7 cellular contexts compared by ENCODE assay signal in genomic region chr12:88707800-88708199, GRCh38.
"Had no signal": no experiment of that assay in that cellular context is flagged by ENCODE, and none has a peak within 500 bp of the region (broad histone marks: within the 10 kb centered on the region; RNA-seq: fewer than 3 reads in every experiment).

No MANE protein-coding gene starts in this region.

- FAIRE-seq: GM12878, GM12891, GM12892, GM18507, GM19239 had no signal

- H3K4me3 ChIP-seq: GM12878 had no signal

- ATAC-seq: GM12878 had no signal

- DNase-seq: GDM1, GF-D8 had no signal
